ENCODE assay signal across 1 cellular context in genomic region chr19:30162718-30163117, GRCh38.
TF ChIP-seq lines count a peak whose summit lies in the region.

No MANE protein-coding gene starts in this region.

TF ChIP-seq in HEK293, 187 proteins besides CTCF, POLR2A, EP300 and RAD21 (continued from another document):
- TF ChIP-seq ZNF785 (tag by site-specific recombination; IDR thresholded peaks at IDR 0.05) (peak; percentile 73; the same call in 1 of the 2 replicates), ZNF280C (tag by site-specific recombination; IDR thresholded peaks at IDR 0.05) (0 out of 2 replicates have a peak, but pooled peaks have one; percentile 48), TSHZ1 (tag by site-specific recombination; IDR thresholded peaks at IDR 0.05; ENCODE audit: borderline replicate concordance) (peak; percentile 19; the same call in 1 of the 2 replicates), SCRT1 (tag by site-specific recombination; IDR thresholded peaks at IDR 0.05; ENCODE audit: borderline replicate concordance) (no peak), ZNF658 (tag by site-specific recombination; IDR thresholded peaks at IDR 0.05) (peak; percentile 82; the same call in 1 of the 2 replicates), ZNF692 (tag by site-specific recombination; IDR thresholded peaks at IDR 0.05) (no peak), TCF7L2 (IDR thresholded peaks at IDR 0.05; ENCODE audit: borderline replicate concordance, low read depth, low read length) (no peak), ZNF677 (tag by site-specific recombination; IDR thresholded peaks at IDR 0.05) (no peak), ZNF521 (tag by site-specific recombination; IDR thresholded peaks at IDR 0.05) (peak; percentile 92; the same call in 1 of the 2 replicates), ZNF24 (tag by site-specific recombination; IDR thresholded peaks at IDR 0.05) (no peak), SP7 (tag by site-specific recombination; IDR thresholded peaks at IDR 0.05) (no peak), ZNF777 (tag by site-specific recombination; IDR thresholded peaks at IDR 0.05; ENCODE audit: borderline replicate concordance) (0 out of 2 replicates have a peak, but pooled peaks have one; percentile 28), ZNF184 (tag by site-specific recombination; IDR thresholded peaks at IDR 0.05) (no peak), SCRT2 (tag by site-specific recombination; IDR thresholded peaks at IDR 0.05) (no peak), ZNF571 (tag by site-specific recombination; IDR thresholded peaks at IDR 0.05) (0 out of 2 replicates have a peak, but pooled peaks have one; percentile 63), ZNF768 (tag by site-specific recombination; IDR thresholded peaks at IDR 0.05) (no peak), ZNF18 (tag by site-specific recombination; IDR thresholded peaks at IDR 0.05) (no peak), ZNF114 (tag by site-specific recombination; IDR thresholded peaks at IDR 0.05) (peak; percentile 78), ZNF341 (tag by site-specific recombination; IDR thresholded peaks at IDR 0.05; ENCODE audit: low read depth) (no peak), FEZF1 (tag by site-specific recombination; IDR thresholded peaks at IDR 0.05) (no peak), ZNF404 (tag by site-specific recombination; IDR thresholded peaks at IDR 0.05) (no peak)
- TF ChIP-seq, protein P1, sequence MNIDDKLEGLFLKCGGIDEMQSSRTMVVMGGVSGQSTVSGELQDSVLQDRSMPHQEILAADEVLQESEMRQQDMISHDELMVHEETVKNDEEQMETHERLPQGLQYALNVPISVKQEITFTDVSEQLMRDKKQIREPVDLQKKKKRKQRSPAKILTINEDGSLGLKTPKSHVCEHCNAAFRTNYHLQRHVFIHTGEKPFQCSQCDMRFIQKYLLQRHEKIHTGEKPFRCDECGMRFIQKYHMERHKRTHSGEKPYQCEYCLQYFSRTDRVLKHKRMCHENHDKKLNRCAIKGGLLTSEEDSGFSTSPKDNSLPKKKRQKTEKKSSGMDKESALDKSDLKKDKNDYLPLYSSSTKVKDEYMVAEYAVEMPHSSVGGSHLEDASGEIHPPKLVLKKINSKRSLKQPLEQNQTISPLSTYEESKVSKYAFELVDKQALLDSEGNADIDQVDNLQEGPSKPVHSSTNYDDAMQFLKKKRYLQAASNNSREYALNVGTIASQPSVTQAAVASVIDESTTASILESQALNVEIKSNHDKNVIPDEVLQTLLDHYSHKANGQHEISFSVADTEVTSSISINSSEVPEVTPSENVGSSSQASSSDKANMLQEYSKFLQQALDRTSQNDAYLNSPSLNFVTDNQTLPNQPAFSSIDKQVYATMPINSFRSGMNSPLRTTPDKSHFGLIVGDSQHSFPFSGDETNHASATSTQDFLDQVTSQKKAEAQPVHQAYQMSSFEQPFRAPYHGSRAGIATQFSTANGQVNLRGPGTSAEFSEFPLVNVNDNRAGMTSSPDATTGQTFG (tag by site-specific recombination; IDR thresholded peaks at IDR 0.05; ENCODE audit: borderline replicate concordance), result peak; percentile 86
